7 cellular contexts compared by ENCODE assay signal in genomic region chr6:10359581-10359980, GRCh38. TPM values are rescaled to one million over a fixed set of nuclear protein-coding genes. Genes with fewer than 3 reads are reported as not detected.
"Had no signal": no experiment of that assay in that cellular context is flagged by ENCODE, and none has a peak within 500 bp of the region (broad histone marks: within the 10 kb centered on the region; RNA-seq: fewer than 3 reads in every experiment).

No MANE protein-coding gene starts in this region.

- H3K4me3 Mint-ChIP-seq: GM23338, H9, HFFc6 had no signal

- H3K4me3 ChIP-seq: GM23338 had no signal

- DNase-seq: H9, HCEC 1CT, HFFc6, IMR-90, KBM-7 had no signal

- ATAC-seq: GM23338 had no signal

- H3K27ac Mint-ChIP-seq: GM23338, H9, HFFc6 had no signal

- H3K4me1 Mint-ChIP-seq: GM23338, H9 had no signal

RNA-seq across cellular contexts. Expression of gene TFAP2A, which starts 55.3 kb away (rescaled TPM):
- total RNA-seq: GM23338, H1 had no signal
- polyA plus RNA-seq: GM23338 had no signal
